In the genomic region with DNA sequence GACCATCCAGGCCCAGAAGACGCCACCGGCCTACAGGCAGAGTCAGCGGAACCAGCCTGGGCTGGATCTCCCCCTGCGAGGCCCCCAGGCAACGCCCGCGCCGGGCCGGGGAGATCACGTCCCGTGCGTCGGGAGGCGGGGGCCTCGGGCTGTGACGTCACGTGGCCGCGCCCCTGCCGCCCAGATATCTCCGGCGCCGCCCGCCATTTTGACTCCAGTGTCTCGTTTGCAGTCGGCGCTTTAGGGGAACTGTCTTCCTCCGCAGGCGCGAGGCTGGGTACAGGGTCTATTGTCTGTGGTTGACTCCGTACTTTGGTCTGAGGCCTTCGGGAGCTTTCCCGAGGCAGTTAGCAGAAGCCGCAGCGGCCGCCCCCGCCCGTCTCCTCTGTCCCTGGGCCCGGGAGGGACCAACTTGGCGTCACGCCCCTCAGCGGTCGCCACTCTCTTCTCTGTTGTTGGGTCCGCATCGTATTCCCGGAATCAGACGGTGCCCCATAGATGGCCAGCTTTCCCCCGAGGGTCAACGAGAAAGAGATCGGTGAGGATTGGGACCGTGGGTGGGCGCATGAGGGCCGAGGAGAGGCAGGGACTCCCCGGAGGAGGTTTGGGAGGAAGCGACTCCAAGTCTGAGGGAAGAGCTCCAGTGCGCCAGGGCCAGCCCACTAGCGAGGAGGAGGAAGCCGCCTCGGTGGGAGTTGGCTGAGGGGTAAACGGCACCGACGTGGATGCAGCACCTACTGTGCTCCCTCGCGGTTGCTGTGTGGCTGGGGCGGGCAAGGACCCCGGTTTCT, we compare ENCODE assay signal across 8 cellular contexts. TPM values are rescaled to one million over a fixed set of nuclear protein-coding genes. Genes with fewer than 3 reads are reported as not detected.
DNase-seq lines count a peak whose midpoint lies in the region; ATAC-seq and TF ChIP-seq lines count a peak whose summit lies in the region.

A gene with protein sequence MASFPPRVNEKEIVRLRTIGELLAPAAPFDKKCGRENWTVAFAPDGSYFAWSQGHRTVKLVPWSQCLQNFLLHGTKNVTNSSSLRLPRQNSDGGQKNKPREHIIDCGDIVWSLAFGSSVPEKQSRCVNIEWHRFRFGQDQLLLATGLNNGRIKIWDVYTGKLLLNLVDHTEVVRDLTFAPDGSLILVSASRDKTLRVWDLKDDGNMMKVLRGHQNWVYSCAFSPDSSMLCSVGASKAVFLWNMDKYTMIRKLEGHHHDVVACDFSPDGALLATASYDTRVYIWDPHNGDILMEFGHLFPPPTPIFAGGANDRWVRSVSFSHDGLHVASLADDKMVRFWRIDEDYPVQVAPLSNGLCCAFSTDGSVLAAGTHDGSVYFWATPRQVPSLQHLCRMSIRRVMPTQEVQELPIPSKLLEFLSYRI (plus strand): TSS at position 217 of the 791 bp plus-strand sequence. CDS start 282 bp downstream, at position 499.

- H3K36me3 Mint-ChIP-seq in T-helper 2 cell treated with Interferon-gamma antibody and Interleukin-4, amounts not matched to agents 5 μg/mL and 100 μg/mL, for 36 hours (ENCODE audit: low read depth) = peaks cover 15% of the 10 kb centered on the region

- intact Hi-C loops in ascending aorta (cut with DNase I) (loop anchor here (1.0 to 2.0 kb wide), 4 partner anchors 21 to 59 kb away; no protein-coding TSS in a partner anchor), right cardiac atrium (cut with DNase I) (loop anchor here (2.0 to 10.0 kb wide), 3 partner anchors 38 to 59 kb away; no protein-coding TSS in a partner anchor), uterus (cut with DNase I; ENCODE audit: low total_unique reads) (loop anchor here (5.0 kb wide), 1 partner anchor 47 kb away; no protein-coding TSS in a partner anchor)

- no peaks in the 10 kb centered on the region for H3K9me3 Mint-ChIP-seq in T-helper 2 cell treated with Interferon-gamma antibody and Interleukin-4, amounts not matched to agents 5 μg/mL and 100 μg/mL, for 36 hours

- H3K4me1 ChIP-seq in ascending aorta (peaks cover 13 to 28% of the 10 kb centered on the region in 2 donors), right cardiac atrium (ENCODE audit: control insufficient read depth, insufficient read depth, low read length) (peaks cover 10% of the 10 kb centered on the region), uterus (peaks cover 0 to 8% of the 10 kb centered on the region in 2 donors)

- TF ChIP-seq POLR2A in uterus (IDR thresholded peaks at IDR 0.05) = peak; percentile 99

- H3K4me3 ChIP-seq in ascending aorta (peak within 1 kb of the TSS; percentile 72 to 76), right cardiac atrium (ENCODE audit: low read length) (peak within 1 kb of the TSS; percentile 64), uterus (peak within 1 kb of the TSS; percentile 69 to 89)

- peak within 1 kb of the TSS; percentile 98 to 99 for H3K27ac ChIP-seq in ascending aorta
- H3K27ac ChIP-seq in right cardiac atrium (ENCODE audit: low read length) = peak within 1 kb of the TSS; percentile 96
- peak within 1 kb of the TSS; percentile 98 to 99 for H3K27ac ChIP-seq in uterus

- H3K27ac Mint-ChIP-seq in T-helper 2 cell treated with Interferon-gamma antibody and Interleukin-4, amounts not matched to agents 5 μg/mL and 100 μg/mL, for 36 hours = peak within 1 kb of the TSS; percentile 99

- H3K9me3 ChIP-seq in ascending aorta = no peaks in the 10 kb centered on the region
- no peaks in the 10 kb centered on the region for H3K9me3 ChIP-seq in right cardiac atrium (ENCODE audit: control insufficient read depth, low read length)
- H3K9me3 ChIP-seq in uterus = no peaks in the 10 kb centered on the region

- WGBS in right cardiac atrium = under 1% methylated on average over 66 of the region's 66 CpGs

- peaks cover 1% of the 10 kb centered on the region for H3K27me3 Mint-ChIP-seq in T-helper 2 cell treated with Interferon-gamma antibody and Interleukin-4, amounts not matched to agents 5 μg/mL and 100 μg/mL, for 36 hours (ENCODE audit: low read depth)

- DNase-seq in NCI-H187 treated with DMSO at 0.1 percent for 48 hours (lab: John Stamatoyannopoulos, UW) (peak; percentile 39), ascending aorta (ENCODE audit: low spot score in 2 of 2) (peak; percentile 78 to 96), right cardiac atrium (peak; percentile 95 to 98 (median 98)), putamen (ENCODE audit: low spot score) (peak; percentile 94), uterus (peak; percentile 93 to 95)
- peak; percentile 91 for DNase-seq in T-helper 2 cell treated with Interferon-gamma antibody and Interleukin-4, amounts not matched to agents 5 μg/mL and 100 μg/mL, for 36 hours (ENCODE audit: low spot score)

- peaks cover 29% of the 10 kb centered on the region for H3K4me1 Mint-ChIP-seq in T-helper 2 cell treated with Interferon-gamma antibody and Interleukin-4, amounts not matched to agents 5 μg/mL and 100 μg/mL, for 36 hours (ENCODE audit: low read depth)

- H3K4me3 Mint-ChIP-seq in T-helper 2 cell treated with Interferon-gamma antibody and Interleukin-4, amounts not matched to agents 5 μg/mL and 100 μg/mL, for 36 hours = peak within 1 kb of the TSS; percentile 94

- peak; percentile 40 for ATAC-seq in GM18508 (IDR thresholded peaks at IDR 0.05; ENCODE audit: insufficient read depth, unreplicated experiment)
- peak; percentile 74 for ATAC-seq in HG02973 (IDR thresholded peaks at IDR 0.05; ENCODE audit: unreplicated experiment)
- peak; percentile 97 for ATAC-seq in right cardiac atrium

- H3K27me3 ChIP-seq in ascending aorta (no peaks in the 10 kb centered on the region), right cardiac atrium (ENCODE audit: control insufficient read depth, insufficient read depth) (no peaks in the 10 kb centered on the region), uterus (no peaks in the 10 kb centered on the region)

- no peaks in the 10 kb centered on the region for H3K36me3 ChIP-seq in ascending aorta
- no peaks in the 10 kb centered on the region for H3K36me3 ChIP-seq in uterus

- TF ChIP-seq CTCF in ascending aorta (IDR thresholded peaks at IDR 0.05) (no peak), uterus (IDR thresholded peaks at IDR 0.05) (peak in 3 of 4 experiments; percentile 10 to 31 (median 18))

RNA-seq across cellular contexts. Expression of the gene that starts here (rescaled TPM):
- 176 TPM for total RNA-seq in ascending aorta
- 100 to 1,000 TPM in 1 of 4 donors, 10 to 100 TPM in 3; 74.6 to 130 (median 91.7) TPM for total RNA-seq in right cardiac atrium
- polyA plus RNA-seq in right cardiac atrium = 65.6 TPM
- 100 to 1,000 TPM; 140 to 421 (median 354) TPM for total RNA-seq in uterus

Comparison
In these comparisons a context has a peak if more than half of its experiments do, and no peak if none do; other contexts are left out.
1. Peak in every context shown above with its lines: DNase-seq, ATAC-seq, H3K4me3 ChIP-seq and H3K27ac ChIP-seq.
2. ATAC-seq: peak in every context shown above with its lines; median percentile 97 in right cardiac atrium; 74 in HG02973; 40 in GM18508.
3. DNase-seq: peak in every context shown above with its lines; median percentile 98 in right cardiac atrium; 94 in putamen; 94 in uterus; 91 in T-helper 2 cell treated with Interferon-gamma antibody and Interleukin-4, amounts not matched to agents 5 μg/mL and 100 μg/mL, for 36 hours; 87 in ascending aorta; 39 in NCI-H187 treated with DMSO at 0.1 percent for 48 hours.
4. CTCF ChIP-seq: peak in uterus (3 of 4); none in ascending aorta (0 of 3).